Comparison of ENCODE assay signal across 8 cellular contexts in the genomic region with DNA sequence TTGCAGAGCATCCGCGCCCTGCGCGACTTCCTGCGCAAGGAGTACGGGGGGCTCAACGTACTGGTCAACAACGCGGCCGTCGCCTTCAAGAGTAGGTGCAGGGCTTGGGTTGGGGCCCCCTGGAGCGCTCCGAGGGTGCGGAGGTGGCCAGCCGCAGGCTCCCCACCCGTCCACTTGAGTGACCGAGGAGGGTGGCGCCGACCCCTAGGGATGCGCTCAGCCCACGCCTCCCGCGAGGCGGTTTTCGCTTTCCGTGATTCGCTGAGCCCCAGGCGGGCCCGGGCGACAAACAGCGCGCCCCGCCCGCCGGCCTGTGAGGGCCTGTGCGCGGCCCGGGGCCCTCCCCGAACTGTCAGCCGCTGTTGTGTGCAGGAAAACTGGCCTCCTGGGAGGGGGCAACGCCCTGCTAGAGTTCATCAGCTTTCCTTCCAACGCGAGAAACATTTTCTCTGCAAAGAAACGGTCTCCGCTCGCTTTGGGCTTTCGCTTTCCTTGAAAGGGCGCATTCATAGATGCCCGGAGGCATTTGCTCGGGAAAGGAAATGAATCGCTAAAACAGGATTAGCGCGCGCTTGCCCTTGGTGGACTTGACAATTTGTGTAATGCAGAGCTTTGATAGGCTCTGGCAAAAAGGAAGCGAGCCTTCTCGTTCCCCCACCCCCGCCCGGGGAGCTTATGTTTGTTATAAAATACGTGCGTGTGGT. TPM values are rescaled to one million over a fixed set of nuclear protein-coding genes. Genes with fewer than 3 reads are reported as not detected.
A peak's percentile ranks its signal among the peaks of the same experiment; 100 is the strongest.
DNase-seq lines count a peak whose midpoint lies in the region; ATAC-seq and TF ChIP-seq lines count a peak whose summit lies in the region.

No MANE protein-coding gene starts in this region.

- no peak for TF ChIP-seq CTCF in AG04449 (IDR thresholded peaks at IDR 0.05; ENCODE audit: insufficient read depth, low read length, missing control alignments)
- TF ChIP-seq CTCF in coronary artery (IDR thresholded peaks at IDR 0.05) = no peak

- H3K4me3 Mint-ChIP-seq in activated CD4-positive, alpha-beta T cell treated with anti-CD3 and anti-CD28 coated beads, Interleukin-2, amount 10 ng/mL, durations not matched to agents 24 days and 14 days = peak overlapping the region; percentile 95

- peak overlapping the region; percentile 81 to 98 for H3K27ac ChIP-seq in coronary artery

- H3K36me3 Mint-ChIP-seq in activated CD4-positive, alpha-beta T cell treated with anti-CD3 and anti-CD28 coated beads, Interleukin-2, amount 10 ng/mL, durations not matched to agents 24 days and 14 days (ENCODE audit: low read depth) = peaks cover 14% of the 10 kb centered on the region

- H3K27me3 Mint-ChIP-seq in activated CD4-positive, alpha-beta T cell treated with anti-CD3 and anti-CD28 coated beads, Interleukin-2, amount 10 ng/mL, durations not matched to agents 24 days and 14 days = peaks cover 4% of the 10 kb centered on the region

- ATAC-seq in GM21576 (IDR thresholded peaks at IDR 0.05; ENCODE audit: unreplicated experiment) = peak; percentile 43

- no peaks in the 10 kb centered on the region for H3K9me3 Mint-ChIP-seq in activated CD4-positive, alpha-beta T cell treated with anti-CD3 and anti-CD28 coated beads, Interleukin-2, amount 10 ng/mL, durations not matched to agents 24 days and 14 days

- DNase-seq in AG04449 (ENCODE audit: low read depth, low spot score) (no peak), NCI-H2227 treated with DMSO at 0.1 percent for 48 hours (lab: John Stamatoyannopoulos, UW) (peak; percentile 71), coronary artery (ENCODE audit: low spot score) (peak; percentile 83), kidney tubule cell (ENCODE audit: low spot score) (peak; percentile 79), GF-D8 (lab: John Stamatoyannopoulos, UW) (no peak)
- peak; percentile 93 for DNase-seq in activated CD4-positive, alpha-beta T cell treated with anti-CD3 and anti-CD28 coated beads, Interleukin-2, amount 10 ng/mL, durations not matched to agents 24 days and 14 days
- DNase-seq in stimulated activated CD4-positive, alpha-beta T cell treated with anti-CD3 and anti-CD28 coated beads, Interleukin-15, amount 100 ng/mL, for 1 hour (ENCODE audit: low read depth in 1 of 2, low spot score in 1 of 2) = peak; percentile 17 to 44

- H3K27ac Mint-ChIP-seq in activated CD4-positive, alpha-beta T cell treated with anti-CD3 and anti-CD28 coated beads, Interleukin-2, amount 10 ng/mL, durations not matched to agents 24 days and 14 days = peak overlapping the region; percentile 97

- CTCF ChIA-PET in AG04449 (lab: Yijun Ruan, JAX) = interaction anchor here (0.7 to 2.4 kb wide), 5 partner anchors 12 to 125 kb away, joined by 3 to 13 read pairs (median 4); no protein-coding TSS in a partner anchor

- intact Hi-C loops in activated CD4-positive, alpha-beta T cell treated with anti-CD3 and anti-CD28 coated beads, Interleukin-2, amount 10 ng/mL, durations not matched to agents 24 days and 14 days (cut with micrococcal nuclease) = loop anchor here (1.0 to 2.0 kb wide), 2 partner anchors 21 to 185 kb away; partner anchors contain the start of genes DOP1B and MORC3

- H3K4me3 ChIP-seq in AG04449 (ENCODE audit: low read depth, low read length) (peak overlapping the region; percentile 76), coronary artery (peak overlapping the region; percentile 91)

- H3K4me1 Mint-ChIP-seq in activated CD4-positive, alpha-beta T cell treated with anti-CD3 and anti-CD28 coated beads, Interleukin-2, amount 10 ng/mL, durations not matched to agents 24 days and 14 days = peaks cover 25% of the 10 kb centered on the region

- POLR2A ChIA-PET in AG04449 (lab: Yijun Ruan, JAX) = interaction anchor here (0.7 to 1.9 kb wide), 4 partner anchors 21 to 217 kb away, joined by 3 to 10 read pairs (median 3); partner anchors contain the start of gene MORC3

RNA-seq across cellular contexts. Expression of gene CBR3, which starts 0.7 kb away (rescaled TPM):
- total RNA-seq in activated CD4-positive, alpha-beta T cell treated with anti-CD3 and anti-CD28 coated beads, Interleukin-2, amount 10 ng/mL, durations not matched to agents 24 days and 14 days = 17.2 and 19.8 TPM in 2 replicates

RNA-seq across cellular contexts. Expression of gene DOP1B, which starts 21.1 kb away (rescaled TPM):
- total RNA-seq in activated CD4-positive, alpha-beta T cell treated with anti-CD3 and anti-CD28 coated beads, Interleukin-2, amount 10 ng/mL, durations not matched to agents 24 days and 14 days = 16.0 and 17.5 TPM in 2 replicates

Comparison
In these comparisons a context has a peak if more than half of its experiments do, and no peak if none do; other contexts are left out.
1. DNase-seq: peak in NCI-H2227 treated with DMSO at 0.1 percent for 48 hours (single experiment), activated CD4-positive, alpha-beta T cell treated with anti-CD3 and anti-CD28 coated beads, Interleukin-2, amount 10 ng/mL, durations not matched to agents 24 days and 14 days (single experiment), coronary artery (single experiment), kidney tubule cell (single experiment) and stimulated activated CD4-positive, alpha-beta T cell treated with anti-CD3 and anti-CD28 coated beads, Interleukin-15, amount 100 ng/mL, for 1 hour (2 of 2); none in AG04449 (single experiment) and GF-D8 (single experiment).